9 cellular contexts compared by ENCODE assay signal in genomic region chr5:119386945-119387344, GRCh38. TPM values are rescaled to one million over a fixed set of nuclear protein-coding genes. Genes with fewer than 3 reads are reported as not detected.
A peak's percentile ranks its signal among the peaks of the same experiment; 100 is the strongest.
DNase-seq lines count a peak whose midpoint lies in the region; ATAC-seq lines count a peak whose summit lies in the region.
"Had no signal": no experiment of that assay in that cellular context is flagged by ENCODE, and none has a peak within 500 bp of the region (broad histone marks: within the 10 kb centered on the region; RNA-seq: fewer than 3 reads in every experiment).

No MANE protein-coding gene starts in this region.

- DNase-seq in DMS 273 (lab: John Stamatoyannopoulos, UW; ENCODE audit: unreplicated experiment) = peak; percentile 42
- no peak for DNase-seq in DMS 273 treated with DMSO at 0.1 percent for 48 hours (lab: John Stamatoyannopoulos, UW)
- DNase-seq in activated naive CD8-positive, alpha-beta T cell treated with anti-CD3 and anti-CD28 coated beads, Interleukin-2, amount 50 U/mL, for 24 hours = no peak
- DNase-seq in left cardiac atrium = peak; percentile 36
- DNase-seq in stimulated activated effector memory CD8-positive, alpha-beta T cell treated with anti-CD3 and anti-CD28 coated beads, Interleukin-12 subunit alpha, Interleukin-12 subunit beta, amount 100 ng/mL, for 72 hours (ENCODE audit: low spot score in 2 of 2) = no peak
- DNase-seq in NCI-H446 treated with DMSO at 0.1 percent for 48 hours (lab: John Stamatoyannopoulos, UW) = no peak
- no peak for DNase-seq in 8988T
- DNase-seq: NCI-H187 had no signal

- H3K4me3 Mint-ChIP-seq in activated naive CD8-positive, alpha-beta T cell treated with anti-CD3 and anti-CD28 coated beads, Interleukin-2, amount 50 U/mL, for 24 hours = no peak overlapping the region
- no peak overlapping the region for H3K4me3 Mint-ChIP-seq in stimulated activated effector memory CD8-positive, alpha-beta T cell treated with anti-CD3 and anti-CD28 coated beads, Interleukin-12 subunit alpha, Interleukin-12 subunit beta, amount 100 ng/mL, for 72 hours

- peaks cover 95% of the 10 kb centered on the region for H3K4me1 Mint-ChIP-seq in activated naive CD8-positive, alpha-beta T cell treated with anti-CD3 and anti-CD28 coated beads, Interleukin-2, amount 50 U/mL, for 24 hours
- H3K4me1 Mint-ChIP-seq in stimulated activated effector memory CD8-positive, alpha-beta T cell treated with anti-CD3 and anti-CD28 coated beads, Interleukin-12 subunit alpha, Interleukin-12 subunit beta, amount 100 ng/mL, for 72 hours = peaks cover 90% of the 10 kb centered on the region

- no peak for ATAC-seq in activated naive CD8-positive, alpha-beta T cell treated with anti-CD3 and anti-CD28 coated beads, Interleukin-2, amount 50 U/mL, for 24 hours
- ATAC-seq in left cardiac atrium = peak; percentile 47 to 61
- ATAC-seq in stimulated activated effector memory CD8-positive, alpha-beta T cell treated with anti-CD3 and anti-CD28 coated beads, Interleukin-12 subunit alpha, Interleukin-12 subunit beta, amount 100 ng/mL, for 72 hours = no peak
- ATAC-seq in HG03432 (IDR thresholded peaks at IDR 0.05; ENCODE audit: unreplicated experiment) = no peak

- intact Hi-C loops in left cardiac atrium (cut with DNase I) = no loop called here

- H3K36me3 Mint-ChIP-seq in activated naive CD8-positive, alpha-beta T cell treated with anti-CD3 and anti-CD28 coated beads, Interleukin-2, amount 50 U/mL, for 24 hours (ENCODE audit: low read depth) = peaks cover 63% of the 10 kb centered on the region
- H3K36me3 Mint-ChIP-seq in stimulated activated effector memory CD8-positive, alpha-beta T cell treated with anti-CD3 and anti-CD28 coated beads, Interleukin-12 subunit alpha, Interleukin-12 subunit beta, amount 100 ng/mL, for 72 hours = peaks cover 100% of the 10 kb centered on the region

- H3K27ac Mint-ChIP-seq in activated naive CD8-positive, alpha-beta T cell treated with anti-CD3 and anti-CD28 coated beads, Interleukin-2, amount 50 U/mL, for 24 hours = peak overlapping the region; percentile 91
- peak overlapping the region; percentile 51 for H3K27ac Mint-ChIP-seq in stimulated activated effector memory CD8-positive, alpha-beta T cell treated with anti-CD3 and anti-CD28 coated beads, Interleukin-12 subunit alpha, Interleukin-12 subunit beta, amount 100 ng/mL, for 72 hours

- no peaks in the 10 kb centered on the region for H3K9me3 Mint-ChIP-seq in activated naive CD8-positive, alpha-beta T cell treated with anti-CD3 and anti-CD28 coated beads, Interleukin-2, amount 50 U/mL, for 24 hours
- no peaks in the 10 kb centered on the region for H3K9me3 Mint-ChIP-seq in stimulated activated effector memory CD8-positive, alpha-beta T cell treated with anti-CD3 and anti-CD28 coated beads, Interleukin-12 subunit alpha, Interleukin-12 subunit beta, amount 100 ng/mL, for 72 hours

- no peaks in the 10 kb centered on the region for H3K27me3 Mint-ChIP-seq in activated naive CD8-positive, alpha-beta T cell treated with anti-CD3 and anti-CD28 coated beads, Interleukin-2, amount 50 U/mL, for 24 hours

RNA-seq across cellular contexts. Expression of gene TNFAIP8, which starts 31.1 kb away (rescaled TPM):
- 1 to 10 TPM; 4.7 to 8.6 TPM for total RNA-seq in left cardiac atrium

Comparison
In these comparisons a context has a peak if more than half of its experiments do, and no peak if none do; other contexts are left out.
1. DNase-seq: peak in DMS 273 (single experiment) and left cardiac atrium (single experiment); none in DMS 273 treated with DMSO at 0.1 percent for 48 hours (single experiment), activated naive CD8-positive, alpha-beta T cell treated with anti-CD3 and anti-CD28 coated beads, Interleukin-2, amount 50 U/mL, for 24 hours (single experiment), stimulated activated effector memory CD8-positive, alpha-beta T cell treated with anti-CD3 and anti-CD28 coated beads, Interleukin-12 subunit alpha, Interleukin-12 subunit beta, amount 100 ng/mL, for 72 hours (0 of 2), NCI-H446 treated with DMSO at 0.1 percent for 48 hours (single experiment) and 8988T (single experiment).
2. ATAC-seq: peak in left cardiac atrium (2 of 2); none in activated naive CD8-positive, alpha-beta T cell treated with anti-CD3 and anti-CD28 coated beads, Interleukin-2, amount 50 U/mL, for 24 hours (single experiment), stimulated activated effector memory CD8-positive, alpha-beta T cell treated with anti-CD3 and anti-CD28 coated beads, Interleukin-12 subunit alpha, Interleukin-12 subunit beta, amount 100 ng/mL, for 72 hours (single experiment) and HG03432 (single experiment).